Comparison of ENCODE assay signal across 13 cellular contexts in genomic region chr4:144288011-144288903, GRCh38.
A peak's percentile ranks its signal among the peaks of the same experiment; 100 is the strongest.
DNase-seq lines count a peak whose midpoint lies in the region; ATAC-seq and TF ChIP-seq lines count a peak whose summit lies in the region.
"Had no signal": no experiment of that assay in that cellular context is flagged by ENCODE, and none has a peak within 500 bp of the region (broad histone marks: within the 10 kb centered on the region; RNA-seq: fewer than 3 reads in every experiment).

No MANE protein-coding gene starts in this region.

- ATAC-seq in GM19328 (IDR thresholded peaks at IDR 0.05; ENCODE audit: unreplicated experiment) (peak; percentile 83), HG02798 (IDR thresholded peaks at IDR 0.05; ENCODE audit: poor library complexity, unreplicated experiment) (peak; percentile 83), omental fat pad (ENCODE audit: low FRiP score) (no peak)

- peak; percentile 2 for DNase-seq in AG08395 (ENCODE audit: low spot score)
- DNase-seq in HT1080 (ENCODE audit: low read depth): peak; percentile 48
- DNase-seq in HT-29 (ENCODE audit: low spot score): no peak
- no peak for DNase-seq in OCI-M2 (lab: John Stamatoyannopoulos, UW; ENCODE audit: unreplicated experiment)
- no peak for DNase-seq in omental fat pad (ENCODE audit: low spot score)
- no peak for DNase-seq in kidney glomerular epithelial cell (lab: John Stamatoyannopoulos, UW)
- DNase-seq: activated effector memory CD4-positive, alpha-beta T cell treated with anti-CD3 and anti-CD28 coated beads, Interleukin-2, amount 50 U/mL, for 16 hours; effector CD4-positive, alpha-beta T cell; GDM1; NCI-H1092; stomach had no signal

- TF ChIP-seq CTCF in omental fat pad (IDR thresholded peaks at IDR 0.05): no peak

Comparison
In these comparisons a context has a peak if more than half of its experiments do, and no peak if none do; other contexts are left out.
1. DNase-seq: peak in AG08395 (single experiment) and HT1080 (single experiment); none in HT-29 (single experiment), OCI-M2 (single experiment), omental fat pad (single experiment) and kidney glomerular epithelial cell (single experiment).